In the genomic region with DNA sequence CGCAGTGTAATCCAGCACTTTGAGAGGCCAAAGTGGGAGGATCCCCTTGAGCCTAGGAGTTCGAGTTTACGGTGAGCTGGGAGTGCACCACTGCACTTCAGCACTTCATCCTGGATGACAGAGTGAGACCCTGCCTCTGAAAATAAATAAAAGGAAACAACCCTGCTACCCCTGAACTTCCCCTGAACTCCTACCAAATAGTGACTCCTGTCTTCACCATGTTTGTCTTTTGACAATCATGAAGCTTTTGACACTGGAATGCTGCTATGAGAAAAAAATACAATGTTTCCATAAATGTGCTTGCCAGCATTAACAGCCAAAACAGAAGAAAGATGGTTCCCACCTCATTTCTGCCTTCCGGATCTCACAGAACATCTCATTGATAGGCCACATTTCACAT, we compare ENCODE assay signal across 29 cellular contexts.
"Had no signal": no experiment of that assay in that cellular context is flagged by ENCODE, and none has a peak within 500 bp of the region (broad histone marks: within the 10 kb centered on the region; RNA-seq: fewer than 3 reads in every experiment).

No MANE protein-coding gene starts in this region.

- FAIRE-seq: bronchial epithelial cell, K562 had no signal

- DNase-seq: activated CD4-positive, alpha-beta T cell treated with anti-CD3 and anti-CD28 coated beads for 48 hours; activated CD4-positive, alpha-beta T cell treated with anti-CD3 and anti-CD28 coated beads, Interleukin-2, amount 50 U/mL, for 4 hours; activated CD4-positive, CD25-positive, alpha-beta regulatory T cell treated with anti-CD3 and anti-CD28 coated beads, Interleukin-2, amount 50 U/mL, for 72 hours; activated CD8-positive, alpha-beta memory T cell treated with anti-CD3 and anti-CD28 coated beads, Interleukin-2, amount 10 ng/mL, durations not matched to agents 7 days and 5 days; activated effector memory CD4-positive, alpha-beta T cell treated with Interleukin-2 at 50 U/mL for 16 hours; activated naive CD4-positive, alpha-beta T cell; activated T-cell treated with anti-CD3 and anti-CD28 coated beads, Interleukin-2, amount 50 U/mL, for 24 hours; amniotic stem cell; body of pancreas; Karpas-422; NCI-H146; NCI-H2029; NCI-H2107; NCI-H2171 treated with DMSO at 0.1 percent for 48 hours; NCI-H510A treated with DMSO at 0.1 percent for 48 hours; NCI-H69; NK-92 treated with Interleukin-12 subunit alpha and Interleukin-12 subunit beta, amount 100 ng/mL, for 24 hours; OCI-M1; RPMI8226; T-helper 1 cell; WERI-Rb-1 had no signal

- H3K4me1 ChIP-seq: ascending aorta, body of pancreas had no signal

- H3K4me1 Mint-ChIP-seq: activated CD8-positive, alpha-beta memory T cell treated with anti-CD3 and anti-CD28 coated beads, Interleukin-2, amount 10 ng/mL, durations not matched to agents 7 days and 5 days; activated naive CD4-positive, alpha-beta T cell treated with anti-CD3 and anti-CD28 coated beads, Interleukin-2, amount 50 U/mL, for 24 hours had no signal

- H3K27me3 ChIP-seq: ascending aorta, body of pancreas had no signal

- H3K9me3 ChIP-seq: ascending aorta, body of pancreas had no signal

- H3K9me3 Mint-ChIP-seq: activated naive CD4-positive, alpha-beta T cell treated with anti-CD3 and anti-CD28 coated beads, Interleukin-2, amount 50 U/mL, for 24 hours; activated T-cell treated with anti-CD3 and anti-CD28 coated beads, Interleukin-2, amount 50 U/mL, for 24 hours; activated T-helper 1 cell treated with anti-CD3 and anti-CD28 coated beads, Interleukin-12 subunit alpha, Interleukin-12 subunit beta, Interleukin-2, Interleukin-4 antibody, amounts not matched to agents 30 ng/mL and 10 ng/mL and 1 ng/mL, durations not matched to agents 14 hours and 24 hours and 36 hours had no signal

- H3K36me3 Mint-ChIP-seq: activated CD8-positive, alpha-beta memory T cell treated with anti-CD3 and anti-CD28 coated beads, Interleukin-2, amount 10 ng/mL, durations not matched to agents 7 days and 5 days; activated naive CD4-positive, alpha-beta T cell treated with anti-CD3 and anti-CD28 coated beads, Interleukin-2, amount 50 U/mL, for 24 hours had no signal

- H3K4me3 Mint-ChIP-seq: activated CD8-positive, alpha-beta memory T cell treated with anti-CD3 and anti-CD28 coated beads, Interleukin-2, amount 10 ng/mL, durations not matched to agents 7 days and 5 days; activated naive CD4-positive, alpha-beta T cell treated with anti-CD3 and anti-CD28 coated beads, Interleukin-2, amount 50 U/mL, for 24 hours; activated T-cell treated with anti-CD3 and anti-CD28 coated beads, Interleukin-2, amount 50 U/mL, for 24 hours; activated T-helper 1 cell treated with anti-CD3 and anti-CD28 coated beads, Interleukin-12 subunit alpha, Interleukin-12 subunit beta, Interleukin-2, Interleukin-4 antibody, amounts not matched to agents 30 ng/mL and 10 ng/mL and 1 ng/mL, durations not matched to agents 14 hours and 24 hours and 36 hours had no signal

- H3K27ac ChIP-seq: ascending aorta, body of pancreas, SK-N-MC, WERI-Rb-1 had no signal

- H3K27ac Mint-ChIP-seq: activated CD8-positive, alpha-beta memory T cell treated with anti-CD3 and anti-CD28 coated beads, Interleukin-2, amount 10 ng/mL, durations not matched to agents 7 days and 5 days; activated naive CD4-positive, alpha-beta T cell treated with anti-CD3 and anti-CD28 coated beads, Interleukin-2, amount 50 U/mL, for 24 hours; activated T-cell treated with anti-CD3 and anti-CD28 coated beads, Interleukin-2, amount 50 U/mL, for 24 hours; activated T-helper 1 cell treated with anti-CD3 and anti-CD28 coated beads, Interleukin-12 subunit alpha, Interleukin-12 subunit beta, Interleukin-2, Interleukin-4 antibody, amounts not matched to agents 30 ng/mL and 10 ng/mL and 1 ng/mL, durations not matched to agents 14 hours and 24 hours and 36 hours had no signal

- ATAC-seq: activated CD8-positive, alpha-beta memory T cell treated with anti-CD3 and anti-CD28 coated beads, Interleukin-2, amount 10 ng/mL, durations not matched to agents 7 days and 5 days; body of pancreas; K562; Panc1; Right ventricle myocardium inferior had no signal

- H3K4me3 ChIP-seq: ascending aorta, body of pancreas, K562, SK-N-MC had no signal
